23 cellular contexts compared by ENCODE assay signal in the genomic region with DNA sequence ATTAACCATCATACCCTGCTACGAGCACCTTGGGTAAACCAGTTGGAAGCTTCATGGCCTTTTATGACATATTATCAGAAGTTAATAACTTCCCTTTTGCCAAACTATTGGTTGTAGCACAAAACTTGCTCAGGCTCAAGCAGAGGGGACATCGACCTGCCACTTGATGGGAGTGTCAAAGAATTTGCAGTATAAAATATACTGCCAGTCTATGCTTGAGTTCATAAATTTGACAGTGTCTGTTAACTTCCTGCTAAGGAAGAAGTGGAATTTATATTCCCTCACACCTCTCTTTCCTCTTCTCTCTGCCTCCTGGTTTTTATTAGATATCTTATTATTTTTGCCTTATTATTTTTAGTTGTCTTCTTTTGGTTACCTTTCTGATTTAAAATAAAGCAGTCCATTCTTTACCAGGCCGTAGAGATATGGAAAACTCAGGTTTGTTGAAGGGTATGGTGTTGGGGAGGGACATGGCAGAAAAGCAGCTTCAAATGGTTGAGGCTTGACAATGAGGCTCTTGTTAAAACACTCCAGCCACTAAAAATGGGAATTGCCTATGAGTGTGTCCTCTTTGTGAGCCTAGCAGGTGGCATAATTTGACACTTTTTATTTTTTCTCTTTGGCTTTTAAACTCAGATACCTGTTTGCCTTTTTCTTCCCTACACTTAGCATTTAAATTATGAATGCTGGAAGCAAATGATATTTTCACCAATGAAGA. TPM values are rescaled to one million over a fixed set of nuclear protein-coding genes. Genes with fewer than 3 reads are reported as not detected.
DNase-seq lines count a peak whose midpoint lies in the region; ATAC-seq and TF ChIP-seq lines count a peak whose summit lies in the region.
"Had no signal": no experiment of that assay in that cellular context is flagged by ENCODE, and none has a peak within 500 bp of the region (broad histone marks: within the 10 kb centered on the region; RNA-seq: fewer than 3 reads in every experiment).

No MANE protein-coding gene starts in this region.

- no peak for ATAC-seq in GM23338
- ATAC-seq in mucosa of descending colon = peak; percentile 73
- ATAC-seq in GM21367 (IDR thresholded peaks at IDR 0.05; ENCODE audit: unreplicated experiment) = no peak
- ATAC-seq in HG03342 (IDR thresholded peaks at IDR 0.05; ENCODE audit: unreplicated experiment) = no peak
- ATAC-seq: HepG2, SK-N-SH treated with all-trans-retinoic acid at 6 μM for 48 hours had no signal

- peaks cover 16% of the 10 kb centered on the region; the same call in 2 of the 3 replicates for H3K4me1 Mint-ChIP-seq in GM23338

- no peaks in the 10 kb centered on the region for H3K27me3 ChIP-seq in GM23338 (ENCODE audit: insufficient read depth)
- H3K27me3 ChIP-seq: Peyer's patch had no signal

- peaks cover 11% of the 10 kb centered on the region; the same call in 2 of the 3 replicates for H3K36me3 Mint-ChIP-seq in GM23338 (ENCODE audit: low read depth)

- intact Hi-C loops in mucosa of descending colon (cut with DNase I, micrococcal nuclease) = no loop called here

- H3K9me3 ChIP-seq in mucosa of descending colon = no peaks in the 10 kb centered on the region
- H3K9me3 ChIP-seq: Peyer's patch had no signal

- H2AFZ ChIP-seq in GM23338 = no peak overlapping the region

- no peaks in the 10 kb centered on the region for H3K9me3 Mint-ChIP-seq in GM23338
- H3K9me3 Mint-ChIP-seq: T-helper 1 cell treated with Interleukin-12 subunit alpha and Interleukin-12 subunit beta and Interleukin-4 antibody, amounts not matched to agents 30 μg/mL and 1 μg/mL, for 36 hours had no signal

- H3K36me3 ChIP-seq in GM23338 (ENCODE audit: insufficient read depth) = no peaks in the 10 kb centered on the region
- no peaks in the 10 kb centered on the region for H3K36me3 ChIP-seq in mucosa of descending colon (ENCODE audit: low read depth)
- H3K36me3 ChIP-seq: Peyer's patch had no signal

- H3K79me2 ChIP-seq in GM23338 (replicated peaks; ENCODE audit: insufficient read depth) = peaks cover 97% of the 10 kb centered on the region

- peaks cover 18% of the 10 kb centered on the region for H4K20me1 ChIP-seq in GM23338 (replicated peaks; ENCODE audit: insufficient read depth)

- H3K27ac ChIP-seq in GM23338 (ENCODE audit: low read depth) = 0 out of 2 replicates have a peak overlapping the region, but pooled peaks have one; percentile 40
- H3K27ac ChIP-seq: KMS-11, Peyer's patch had no signal

- no peak overlapping the region for H3K4me3 Mint-ChIP-seq in GM23338
- H3K4me3 Mint-ChIP-seq: CD4-positive, alpha-beta T cell; T-helper 1 cell treated with Interleukin-12 subunit alpha and Interleukin-12 subunit beta and Interleukin-4 antibody, amounts not matched to agents 30 μg/mL and 1 μg/mL, for 36 hours had no signal

- no peak overlapping the region for H3K4me3 ChIP-seq in GM23338
- H3K4me3 ChIP-seq in mucosa of descending colon = no peak overlapping the region
- H3K4me3 ChIP-seq: Peyer's patch had no signal

- no peaks in the 10 kb centered on the region for H3F3A ChIP-seq in GM23338 (replicated peaks; ENCODE audit: low read depth)

- TF ChIP-seq CTCF in GM23338 (conservative IDR thresholded peaks at IDR 0.05; ENCODE audit: low read depth in 2 of 2) = no peak
- TF ChIP-seq CTCF in mucosa of descending colon (IDR thresholded peaks at IDR 0.05) = no peak

- H3K27ac Mint-ChIP-seq in GM23338 = no peak overlapping the region
- H3K27ac Mint-ChIP-seq: T-helper 1 cell treated with Interleukin-12 subunit alpha and Interleukin-12 subunit beta and Interleukin-4 antibody, amounts not matched to agents 30 μg/mL and 1 μg/mL, for 36 hours had no signal

- DNase-seq in GM23338 (ENCODE audit: low spot score) (no peak), NCI-H1105 treated with DMSO at 0.1 percent for 48 hours (lab: John Stamatoyannopoulos, UW) (peak; percentile 68), NCI-H2196 (lab: John Stamatoyannopoulos, UW; ENCODE audit: unreplicated experiment) (peak; percentile 40), mucosa of descending colon (no peak), NCI-H82 (lab: John Stamatoyannopoulos, UW) (no peak), LoVo (ENCODE audit: low spot score) (no peak)
- DNase-seq: ACHN; CD4-positive, alpha-beta T cell; DND-41; GDM1; GOT3; MM.1S; NCI-H1694 treated with DMSO at 0.1 percent for 48 hours; NCI-H226; NCI-H774; Peyer's patch; Right ventricle myocardium superior had no signal

- H3K27me3 Mint-ChIP-seq in GM23338 (ENCODE audit: insufficient read depth, low read depth, poor library complexity) = no peaks in the 10 kb centered on the region

- H3K4me1 ChIP-seq in GM23338 (ENCODE audit: insufficient read depth) (peaks cover 6% of the 10 kb centered on the region), mucosa of descending colon (ENCODE audit: low read depth) (peaks cover 16% of the 10 kb centered on the region)

- H3K4me2 ChIP-seq in GM23338 = no peak overlapping the region
- H3K4me2 ChIP-seq: KMS-11 had no signal

- no peaks in the 10 kb centered on the region for H3K9me2 ChIP-seq in GM23338 (ENCODE audit: insufficient read depth)

TF ChIP-seq in GM23338, 12 proteins besides CTCF, POLR2A, EP300 and RAD21:
- TF ChIP-seq POLR2AphosphoS5 (IDR thresholded peaks at IDR 0.05; ENCODE audit: low read depth) (no peak), CREB1 (CRISPR knock-in tag; IDR thresholded peaks at IDR 0.05; ENCODE audit: low read depth) (no peak), EZH2phosphoT487 (IDR thresholded peaks at IDR 0.05; ENCODE audit: unreplicated experiment) (no peak), STAT1 (IDR thresholded peaks at IDR 0.05; ENCODE audit: unreplicated experiment) (no peak), JUNB (IDR thresholded peaks at IDR 0.05; ENCODE audit: unreplicated experiment) (no peak), ZNF114 (CRISPR knock-in tag; IDR thresholded peaks at IDR 0.05) (no peak), NANOG (IDR thresholded peaks at IDR 0.05; ENCODE audit: borderline replicate concordance) (no peak)

RNA-seq across cellular contexts. Expression of a gene that starts 8.2 kb away (rescaled TPM):
- 44.8 and 53.6 TPM in 2 replicates for total RNA-seq in GM23338 (2014; rRNA removed; shearing (Covaris generic))
- polyA plus RNA-seq in GM23338 (2016; fragmentation: Nextera tagmentation; extraction: Ambion mirVana) = 22.2 and 23.8 TPM in 2 replicates
- total RNA-seq in mucosa of descending colon = 10 to 100 TPM; 23.1 to 65.3 (median 26.5) TPM

Comparison
In these comparisons a context has a peak if more than half of its experiments do, and no peak if none do; other contexts are left out.
1. DNase-seq: peak in NCI-H1105 treated with DMSO at 0.1 percent for 48 hours (single experiment) and NCI-H2196 (single experiment); none in GM23338 (single experiment), mucosa of descending colon (0 of 3), NCI-H82 (single experiment) and LoVo (single experiment).